21 cellular contexts compared by ENCODE assay signal in genomic region chr9:133915534-133916158, GRCh38.
DNase-seq lines count a peak whose midpoint lies in the region; ATAC-seq and TF ChIP-seq lines count a peak whose summit lies in the region.
"Had no signal": no experiment of that assay in that cellular context is flagged by ENCODE, and none has a peak within 500 bp of the region (broad histone marks: within the 10 kb centered on the region; RNA-seq: fewer than 3 reads in every experiment).

No MANE protein-coding gene starts in this region.

- peak overlapping the region; percentile 4 for H3K4ac ChIP-seq in neuronal stem cell (ENCODE audit: low read length)

- H3K23ac ChIP-seq in neuronal stem cell (ENCODE audit: low read depth, low read length, poor library complexity), result peak overlapping the region; percentile 2

- no peak for TF ChIP-seq CTCF in Calu3 (IDR thresholded peaks at IDR 0.05; ENCODE audit: unreplicated experiment)
- no peak for TF ChIP-seq CTCF in WTC11 (IDR thresholded peaks at IDR 0.05)
- no peak for TF ChIP-seq CTCF in endodermal cell (conservative IDR thresholded peaks at IDR 0.05)

- H3K4me3 ChIP-seq in endodermal cell (ENCODE audit: low read length) (no peak overlapping the region), neuronal stem cell (ENCODE audit: low read length in 2 of 2) (peak overlapping the region in 1 of 2 donors; percentile 40)
- H3K4me3 ChIP-seq: gastroesophageal sphincter, lower lobe of right lung, ovary had no signal

- H3K27me3 ChIP-seq in endodermal cell (ENCODE audit: control insufficient read depth, insufficient read depth, low read length, poor library complexity, severe bottlenecking), result no peaks in the 10 kb centered on the region
- no peaks in the 10 kb centered on the region for H3K27me3 ChIP-seq in neuronal stem cell (ENCODE audit: control insufficient read depth in 3 of 3, insufficient read depth in 3 of 3, low read depth in 1 of 3, low read length in 3 of 3)
- H3K27me3 ChIP-seq: gastroesophageal sphincter, ovary had no signal

- no peak overlapping the region for H2BK5ac ChIP-seq in neuronal stem cell (ENCODE audit: low read length)

- 85 to 91% methylated on average over 23 to 30 of the region's 30 CpGs for WGBS in endodermal cell (ENCODE audit: insufficient coverage in 1 of 2, insufficient read length in 1 of 2), 2 experiments
- no CpG with 5 or more reads among the region's 30 CpGs for WGBS in neuronal stem cell (ENCODE audit: extremely low coverage in 2 of 2, insufficient read length in 2 of 2, insufficient replicate concordance in 1 of 2), 2 donors

- POLR2A ChIA-PET in WTC11 (lab: Charles Lee), result no interaction called here

- intact Hi-C loops in Calu3 (cut with micrococcal nuclease; ENCODE audit: unreplicated experiment), result no loop called here

- H2BK15ac ChIP-seq in neuronal stem cell (ENCODE audit: low read length), result no peak overlapping the region

- no peak overlapping the region for H3K4me2 ChIP-seq in neuronal stem cell (ENCODE audit: insufficient read depth, low read length, poor library complexity, severe bottlenecking)

- H3K4me1 ChIP-seq in endodermal cell (ENCODE audit: control insufficient read depth, insufficient read depth, low read length), result no peaks in the 10 kb centered on the region
- peaks cover 34 to 47% of the 10 kb centered on the region in 2 donors for H3K4me1 ChIP-seq in neuronal stem cell (ENCODE audit: control insufficient read depth in 2 of 2, insufficient read depth in 1 of 2, low read depth in 1 of 2, low read length in 2 of 2)

- no peak for DNase-seq in Calu3
- no peak for DNase-seq in WTC11 (ENCODE audit: low spot score)
- DNase-seq in endodermal cell, result no peak
- no peak for DNase-seq in neuronal stem cell (ENCODE audit: low spot score)
- no peak for DNase-seq in NCI-H1930 (lab: John Stamatoyannopoulos, UW)
- no peak for DNase-seq in NCI-H2227 treated with DMSO at 0.1 percent for 48 hours (lab: John Stamatoyannopoulos, UW)
- DNase-seq in NCI-H1048 (lab: John Stamatoyannopoulos, UW), result no peak
- DNase-seq: activated naive CD4-positive, alpha-beta T cell; activated T-cell treated with anti-CD3 and anti-CD28 coated beads, Interleukin-2, amount 50 U/mL, for 24 hours; cerebellar nuclear complex; HFFc6; Kasumi-1; kidney; lower lobe of right lung; NCI-H1092; NCI-H187 treated with DMSO at 0.1 percent for 48 hours; ovary; Right ventricle myocardium superior had no signal

- peak overlapping the region; percentile 28 for H4K91ac ChIP-seq in neuronal stem cell (ENCODE audit: low read depth, low read length, poor library complexity)

- no peak overlapping the region for H3K9ac ChIP-seq in endodermal cell (ENCODE audit: extremely low read depth, low read length, poor library complexity, severe bottlenecking)
- peak overlapping the region; percentile 50 for H3K9ac ChIP-seq in neuronal stem cell (ENCODE audit: low read depth, low read length, poor library complexity)

- H3K27ac Mint-ChIP-seq in Calu3 (ENCODE audit: unreplicated experiment), result peak overlapping the region; percentile 23
- H3K27ac Mint-ChIP-seq in WTC11, result peak overlapping the region; percentile 85
- H3K27ac Mint-ChIP-seq in endodermal cell, result peak overlapping the region; percentile 17
- H3K27ac Mint-ChIP-seq: activated T-cell treated with anti-CD3 and anti-CD28 coated beads, Interleukin-2, amount 50 U/mL, for 24 hours; HFFc6 had no signal

- H2BK12ac ChIP-seq in neuronal stem cell (ENCODE audit: low read length), result peak overlapping the region; percentile 65

- H3K36me3 ChIP-seq in endodermal cell (ENCODE audit: control insufficient read depth, insufficient read depth, low read length), result no peaks in the 10 kb centered on the region
- peaks cover 0 to 6% of the 10 kb centered on the region in 2 donors for H3K36me3 ChIP-seq in neuronal stem cell (replicated peaks in 1 of 2; ENCODE audit: control insufficient read depth in 2 of 2, insufficient read depth in 2 of 2, low read length in 2 of 2)
- H3K36me3 ChIP-seq: gastroesophageal sphincter, lower lobe of right lung, ovary had no signal

- H3K14ac ChIP-seq in neuronal stem cell (ENCODE audit: low read length), result peak overlapping the region; percentile 94

- H3K79me1 ChIP-seq in neuronal stem cell (ENCODE audit: low read depth, low read length), result peaks cover 29% of the 10 kb centered on the region

- H3K9me3 Mint-ChIP-seq in Calu3 (ENCODE audit: low read depth, unreplicated experiment), result no peaks in the 10 kb centered on the region
- no peaks in the 10 kb centered on the region for H3K9me3 Mint-ChIP-seq in WTC11
- no peaks in the 10 kb centered on the region for H3K9me3 Mint-ChIP-seq in endodermal cell
- H3K9me3 Mint-ChIP-seq: activated T-cell treated with anti-CD3 and anti-CD28 coated beads, Interleukin-2, amount 50 U/mL, for 24 hours; HFFc6 had no signal

- H3K18ac ChIP-seq in neuronal stem cell (ENCODE audit: low read length), result peak overlapping the region; percentile 40

- no peak overlapping the region for H2AFZ ChIP-seq in neuronal stem cell (ENCODE audit: low read length)

- H3K36me3 Mint-ChIP-seq in Calu3 (ENCODE audit: insufficient read depth, unreplicated experiment) (peaks cover 5% of the 10 kb centered on the region), WTC11 (no peaks in the 10 kb centered on the region), endodermal cell (ENCODE audit: low read depth) (peaks cover 2% of the 10 kb centered on the region)

- BruUV-seq in Calu3 (replicated peaks; lab: Mats Ljungman, UMichigan), result no TSS peak

- H3K9me3 ChIP-seq in endodermal cell (ENCODE audit: control insufficient read depth, low read length) (no peaks in the 10 kb centered on the region), neuronal stem cell (replicated peaks in 1 of 2; ENCODE audit: control insufficient read depth in 2 of 2, insufficient read depth in 1 of 2, low read depth in 1 of 2, low read length in 2 of 2) (peaks cover 0 to 5% of the 10 kb centered on the region in 2 donors)
- H3K9me3 ChIP-seq: gastroesophageal sphincter, lower lobe of right lung, ovary had no signal

- no peak overlapping the region for H2BK120ac ChIP-seq in neuronal stem cell (ENCODE audit: low read depth, low read length)

- H2AK5ac ChIP-seq in neuronal stem cell (ENCODE audit: low read depth, low read length), result no peak overlapping the region

- no peak overlapping the region for H4K8ac ChIP-seq in neuronal stem cell (ENCODE audit: low read depth, low read length)

- no peak for ATAC-seq in WTC11
- ATAC-seq in HG02852 (IDR thresholded peaks at IDR 0.05; ENCODE audit: unreplicated experiment), result no peak
- ATAC-seq: esophagus mucosa, gastroesophageal sphincter, lower lobe of right lung had no signal

- H3K27me3 Mint-ChIP-seq in Calu3 (ENCODE audit: unreplicated experiment) (no peaks in the 10 kb centered on the region), WTC11 (ENCODE audit: low read depth) (no peaks in the 10 kb centered on the region), endodermal cell (ENCODE audit: insufficient read depth) (no peaks in the 10 kb centered on the region)

- CTCF ChIA-PET in Calu3 (lab: Charles Lee), result no interaction called here
- CTCF ChIA-PET in WTC11 (lab: Charles Lee), result interaction anchor here (0.7 kb wide), 1 partner anchor 9 kb away, joined by 4 read pairs; no protein-coding TSS in a partner anchor

- H3K4me1 Mint-ChIP-seq in Calu3 (ENCODE audit: low read depth, unreplicated experiment), result peaks cover 13% of the 10 kb centered on the region
- H3K4me1 Mint-ChIP-seq in WTC11, result peaks cover 44% of the 10 kb centered on the region
- peaks cover 17% of the 10 kb centered on the region for H3K4me1 Mint-ChIP-seq in endodermal cell

- H3K27ac ChIP-seq in endodermal cell (ENCODE audit: low read depth, low read length) (peak overlapping the region; percentile 44), neuronal stem cell (replicated peaks; ENCODE audit: low read length) (peak overlapping the region; percentile 56)
- H3K27ac ChIP-seq: lower lobe of right lung, ovary had no signal

- H3K4me3 Mint-ChIP-seq in Calu3 (ENCODE audit: low read depth, unreplicated experiment), result no peak overlapping the region
- peak overlapping the region; percentile 24; the same call in 1 of the 2 replicates for H3K4me3 Mint-ChIP-seq in WTC11
- no peak overlapping the region for H3K4me3 Mint-ChIP-seq in endodermal cell
- H3K4me3 Mint-ChIP-seq: activated T-cell treated with anti-CD3 and anti-CD28 coated beads, Interleukin-2, amount 50 U/mL, for 24 hours; HFFc6 had no signal

TF ChIP-seq in WTC11, 78 proteins besides CTCF, POLR2A, EP300 and RAD21:
- no peak for TF ChIP-seq ZNF416 (CRISPR knock-in tag; IDR thresholded peaks at IDR 0.05)
- TF ChIP-seq ZNF121 (CRISPR knock-in tag; IDR thresholded peaks at IDR 0.05), result no peak
- no peak for TF ChIP-seq JUN (CRISPR knock-in tag; IDR thresholded peaks at IDR 0.05)
- no peak for TF ChIP-seq NFE2L1 (CRISPR knock-in tag; IDR thresholded peaks at IDR 0.05)

Comparison
In these comparisons a context has a peak if more than half of its experiments do, and no peak if none do; other contexts are left out.
1. H3K27ac Mint-ChIP-seq: peak in every context shown above with its lines; median percentile 85 in WTC11; 23 in Calu3; 17 in endodermal cell.